18 cellular contexts compared by ENCODE assay signal in the genomic region with DNA sequence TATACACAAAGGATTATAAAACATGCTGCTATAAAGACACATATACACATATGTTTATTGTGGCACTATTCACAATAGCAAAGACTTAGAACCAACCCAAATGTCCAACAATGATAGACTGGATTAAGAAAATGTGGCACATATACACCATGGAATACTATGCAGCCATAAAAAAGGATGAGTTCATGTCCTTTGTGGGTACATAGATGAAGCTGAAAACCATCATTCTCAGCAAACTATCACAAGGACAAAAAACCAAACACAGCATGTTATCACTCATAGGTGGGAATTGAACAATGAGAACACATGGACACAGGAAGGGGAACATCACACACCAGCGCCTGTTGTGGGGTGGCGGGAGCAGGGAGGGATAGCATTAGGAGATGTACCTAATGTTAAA. TPM values are rescaled to one million over a fixed set of nuclear protein-coding genes. Genes with fewer than 3 reads are reported as not detected.
"Had no signal": no experiment of that assay in that cellular context is flagged by ENCODE, and none has a peak within 500 bp of the region (broad histone marks: within the 10 kb centered on the region; RNA-seq: fewer than 3 reads in every experiment).

No MANE protein-coding gene starts in this region.

RNA-seq across cellular contexts. Expression of gene CYP4A22, which starts 10.2 kb away (rescaled TPM):
- total RNA-seq: kidney epithelial cell; left cardiac atrium; left colon; left lung; left ventricle myocardium inferior; left ventricle myocardium superior; lower lobe of right lung; lung microvascular endothelial cell; mammary epithelial cell; mesothelial cell of epicardium; mononuclear cell; mucosa of descending colon; myocyte; naive thymus-derived CD4-positive, alpha-beta T cell had no signal
- polyA plus RNA-seq: immature natural killer cell; keratinocyte; mammary epithelial cell; naive thymus-derived CD4-positive, alpha-beta T cell had no signal

RNA-seq across cellular contexts. Expression of gene CYP4Z1, which starts 60.0 kb away (rescaled TPM):
- total RNA-seq: hepatocyte; kidney epithelial cell; mammary epithelial cell; mesothelial cell of epicardium; mononuclear cell; mucosa of gallbladder; myocyte; naive thymus-derived CD4-positive, alpha-beta T cell had no signal
- polyA plus RNA-seq: hepatocyte; immature natural killer cell; keratinocyte; mammary epithelial cell; naive thymus-derived CD4-positive, alpha-beta T cell had no signal
